Comparison of ENCODE assay signal across 1 cellular context in genomic region chr5:95668728-95669127, GRCh38.
TF ChIP-seq lines count a peak whose summit lies in the region.

No MANE protein-coding gene starts in this region.

TF ChIP-seq in H1, 55 proteins besides CTCF, POLR2A, EP300 and RAD21:
- TF ChIP-seq POLR2AphosphoS5 (IDR thresholded peaks at IDR 0.05; ENCODE audit: low read depth, low read length) (no peak), YY1 (IDR thresholded peaks at IDR 0.05; ENCODE audit: low read depth, low read length) (no peak), TBP (IDR thresholded peaks at IDR 0.05; ENCODE audit: low read depth, low read length) (no peak), ZNF274 (IDR thresholded peaks at IDR 0.05; ENCODE audit: borderline replicate concordance, extremely low read depth, low read length) (no peak)
